14 cellular contexts compared by ENCODE assay signal in genomic region chr9:76605271-76605670, GRCh38.
DNase-seq lines count a peak whose midpoint lies in the region; ATAC-seq and TF ChIP-seq lines count a peak whose summit lies in the region.
"Had no signal": no experiment of that assay in that cellular context is flagged by ENCODE, and none has a peak within 500 bp of the region (broad histone marks: within the 10 kb centered on the region; RNA-seq: fewer than 3 reads in every experiment).

No MANE protein-coding gene starts in this region.

- no peak overlapping the region for H3K27ac Mint-ChIP-seq in stimulated activated naive CD8-positive, alpha-beta T cell treated with anti-CD3 and anti-CD28 coated beads, Interleukin-15, amount 100 ng/mL, for 72 hours
- H3K27ac Mint-ChIP-seq in stimulated activated naive B cell treated with anti-CD40 and anti-IgM and Interleukin-4, amounts not matched to agents 10 μg/mL and 1 μg/mL and 100 μg/mL, for 72 hours, result no peak overlapping the region
- H3K27ac Mint-ChIP-seq: activated CD4-positive, alpha-beta T cell treated with anti-CD3 and anti-CD28 coated beads, Interleukin-2, amount 10 ng/mL, durations not matched to agents 24 days and 14 days; activated naive CD4-positive, alpha-beta T cell treated with anti-CD3 and anti-CD28 coated beads, Interleukin-2, amount 50 U/mL, for 72 hours; IgD-negative memory B cell had no signal

- peaks cover 13% of the 10 kb centered on the region for H3K4me1 Mint-ChIP-seq in stimulated activated naive CD8-positive, alpha-beta T cell treated with anti-CD3 and anti-CD28 coated beads, Interleukin-15, amount 100 ng/mL, for 72 hours
- H3K4me1 Mint-ChIP-seq in stimulated activated naive B cell treated with anti-CD40 and anti-IgM and Interleukin-4, amounts not matched to agents 10 μg/mL and 1 μg/mL and 100 μg/mL, for 72 hours, result peaks cover 20 to 56% of the 10 kb centered on the region in 2 donors

- ATAC-seq in stimulated activated naive CD8-positive, alpha-beta T cell treated with anti-CD3 and anti-CD28 coated beads, Interleukin-15, Interleukin-2, amounts not matched to agents 100 U/mL and 50 U/mL, for 24 hours, result peak; percentile 33
- ATAC-seq in stimulated activated naive CD8-positive, alpha-beta T cell treated with anti-CD3 and anti-CD28 coated beads, Interleukin-15, amount 100 ng/mL, for 72 hours, result no peak
- peak; percentile 93 for ATAC-seq in HG02588 (IDR thresholded peaks at IDR 0.05; ENCODE audit: unreplicated experiment)
- ATAC-seq in HG03442 (IDR thresholded peaks at IDR 0.05; ENCODE audit: unreplicated experiment), result peak; percentile 96
- ATAC-seq in stimulated activated naive B cell treated with anti-CD40 and anti-IgM and Interleukin-4, amounts not matched to agents 10 μg/mL and 1 μg/mL and 100 μg/mL, for 72 hours (replicated peaks), result peak; percentile 93 to 97
- ATAC-seq: activated naive CD4-positive, alpha-beta T cell treated with anti-CD3 and anti-CD28 coated beads, Interleukin-2, amount 50 U/mL, for 72 hours; left colon had no signal

- intact Hi-C loops in dorsolateral prefrontal cortex (cut with DNase I), result no loop called here

- H3K27me3 Mint-ChIP-seq in stimulated activated naive CD8-positive, alpha-beta T cell treated with anti-CD3 and anti-CD28 coated beads, Interleukin-15, amount 100 ng/mL, for 72 hours, result peaks cover 28% of the 10 kb centered on the region
- no peaks in the 10 kb centered on the region for H3K27me3 Mint-ChIP-seq in stimulated activated naive B cell treated with anti-CD40 and anti-IgM and Interleukin-4, amounts not matched to agents 10 μg/mL and 1 μg/mL and 100 μg/mL, for 72 hours

- H3K9me3 Mint-ChIP-seq in stimulated activated naive CD8-positive, alpha-beta T cell treated with anti-CD3 and anti-CD28 coated beads, Interleukin-15, amount 100 ng/mL, for 72 hours, result no peaks in the 10 kb centered on the region
- H3K9me3 Mint-ChIP-seq in stimulated activated naive B cell treated with anti-CD40 and anti-IgM and Interleukin-4, amounts not matched to agents 10 μg/mL and 1 μg/mL and 100 μg/mL, for 72 hours, result no peaks in the 10 kb centered on the region
- H3K9me3 Mint-ChIP-seq: activated CD4-positive, alpha-beta T cell treated with anti-CD3 and anti-CD28 coated beads, Interleukin-2, amount 10 ng/mL, durations not matched to agents 24 days and 14 days; activated naive CD4-positive, alpha-beta T cell treated with anti-CD3 and anti-CD28 coated beads, Interleukin-2, amount 50 U/mL, for 72 hours; IgD-negative memory B cell had no signal

- no peak for DNase-seq in stimulated activated naive CD8-positive, alpha-beta T cell treated with anti-CD3 and anti-CD28 coated beads, Interleukin-15, Interleukin-2, amounts not matched to agents 100 U/mL and 50 U/mL, for 24 hours
- no peak for DNase-seq in stimulated activated naive CD8-positive, alpha-beta T cell treated with anti-CD3 and anti-CD28 coated beads, Interleukin-15, amount 100 ng/mL, for 72 hours
- DNase-seq in stimulated activated naive B cell treated with anti-CD40 and anti-IgM and Interleukin-4, amounts not matched to agents 10 μg/mL and 1 μg/mL and 100 μg/mL, for 72 hours, result peak; percentile 8
- no peak for DNase-seq in stimulated activated CD4-positive, alpha-beta T cell treated with anti-CD3 and anti-CD28 coated beads, Interleukin-2, amount 100 ng/mL, for 48 hours
- DNase-seq in dorsolateral prefrontal cortex (no peak), HuH-7.5 (ENCODE audit: low spot score) (no peak)
- DNase-seq: activated CD4-positive, alpha-beta T cell treated with anti-CD3 and anti-CD28 coated beads, Interleukin-2, amount 10 ng/mL, durations not matched to agents 24 days and 14 days; left colon; stimulated activated CD4-positive, alpha-beta T cell treated with anti-CD3 and anti-CD28 coated beads, Interleukin-2, amount 100 ng/mL, for 24 hours had no signal

- no peak overlapping the region for H3K4me3 Mint-ChIP-seq in stimulated activated naive CD8-positive, alpha-beta T cell treated with anti-CD3 and anti-CD28 coated beads, Interleukin-15, amount 100 ng/mL, for 72 hours
- peak overlapping the region in 1 of 2 donors; percentile 41 for H3K4me3 Mint-ChIP-seq in stimulated activated naive B cell treated with anti-CD40 and anti-IgM and Interleukin-4, amounts not matched to agents 10 μg/mL and 1 μg/mL and 100 μg/mL, for 72 hours
- H3K4me3 Mint-ChIP-seq: activated CD4-positive, alpha-beta T cell treated with anti-CD3 and anti-CD28 coated beads, Interleukin-2, amount 10 ng/mL, durations not matched to agents 24 days and 14 days; IgD-negative memory B cell had no signal

- peaks cover 0 to 4% (median 0%) of the 10 kb centered on the region in 45 donors for H3K27me3 ChIP-seq in dorsolateral prefrontal cortex
- H3K27me3 ChIP-seq: suprapubic skin had no signal

- H3K27ac ChIP-seq in dorsolateral prefrontal cortex, result no peak overlapping the region
- H3K27ac ChIP-seq: suprapubic skin had no signal

- TF ChIP-seq CTCF in dorsolateral prefrontal cortex (IDR thresholded peaks at IDR 0.05 in 54 of 56, conservative IDR thresholded peaks at IDR 0.05 in 2 of 56; ENCODE audit: low read depth in 1 of 56, partially characterized antibody in 56 of 56), result no peak

- H3K4me3 ChIP-seq in dorsolateral prefrontal cortex, result no peak overlapping the region
- H3K4me3 ChIP-seq: suprapubic skin had no signal

- H3K36me3 Mint-ChIP-seq in stimulated activated naive B cell treated with anti-CD40 and anti-IgM and Interleukin-4, amounts not matched to agents 10 μg/mL and 1 μg/mL and 100 μg/mL, for 72 hours, result peaks cover 6 to 23% of the 10 kb centered on the region in 2 donors
- H3K36me3 Mint-ChIP-seq: activated naive CD4-positive, alpha-beta T cell treated with anti-CD3 and anti-CD28 coated beads, Interleukin-2, amount 50 U/mL, for 72 hours had no signal
